Comparison of ENCODE assay signal across 1 cellular context in the genomic region with DNA sequence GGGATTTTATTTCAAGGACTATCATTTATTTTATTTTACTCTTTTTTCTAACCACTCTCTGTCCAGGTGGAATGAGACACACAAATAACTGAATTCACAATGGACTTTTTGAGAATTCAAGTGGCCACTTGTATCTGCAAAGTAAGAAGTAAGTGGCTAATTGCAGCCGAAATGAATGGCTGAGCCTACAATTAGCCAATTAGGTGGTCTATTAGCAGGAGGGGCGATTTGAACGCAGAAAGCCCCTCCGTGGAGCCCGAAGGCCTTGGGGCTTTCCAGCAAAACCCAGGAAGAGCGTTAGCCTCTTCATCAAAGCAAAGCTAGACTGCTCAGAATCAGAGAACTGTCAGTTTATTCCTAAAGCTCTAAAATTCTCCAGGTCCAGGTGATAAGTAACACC.
TF ChIP-seq lines count a peak whose summit lies in the region.

No MANE protein-coding gene starts in this region.

TF ChIP-seq in HepG2, 621 proteins besides CTCF, POLR2A, EP300 and RAD21 (continued from another document):
- TF ChIP-seq ZNF296 (CRISPR knock-in tag; conservative IDR thresholded peaks at IDR 0.05) (no peak), ZNF724P (CRISPR knock-in tag; IDR thresholded peaks at IDR 0.05; ENCODE audit: borderline replicate concordance) (no peak), NFIB (CRISPR knock-in tag; IDR thresholded peaks at IDR 0.05; ENCODE audit: borderline replicate concordance) (no peak)
